Comparison of ENCODE assay signal across 21 cellular contexts in genomic region chr17:17560975-17561374, GRCh38. TPM values are rescaled to one million over a fixed set of nuclear protein-coding genes. Genes with fewer than 3 reads are reported as not detected.
DNase-seq lines count a peak whose midpoint lies in the region; ATAC-seq and TF ChIP-seq lines count a peak whose summit lies in the region.
"Had no signal": no experiment of that assay in that cellular context is flagged by ENCODE, and none has a peak within 500 bp of the region (broad histone marks: within the 10 kb centered on the region; RNA-seq: fewer than 3 reads in every experiment).

No MANE protein-coding gene starts in this region.

- H3K79me1 ChIP-seq in neuronal stem cell (ENCODE audit: low read depth, low read length) = no peaks in the 10 kb centered on the region

- H3K4me3 ChIP-seq in neuronal stem cell (ENCODE audit: low read length in 2 of 2) (no peak overlapping the region), suprapubic skin (no peak overlapping the region)
- H3K4me3 ChIP-seq: PC-9, tibial nerve had no signal

- peak overlapping the region; percentile 89 for H3K27ac ChIP-seq in VCaP
- no peak overlapping the region for H3K27ac ChIP-seq in neuronal stem cell (replicated peaks; ENCODE audit: low read length)
- H3K27ac ChIP-seq in suprapubic skin = peak overlapping the region; percentile 76
- H3K27ac ChIP-seq: PC-9, tibial nerve, WERI-Rb-1 had no signal

- DNase-seq in neuronal stem cell (ENCODE audit: low spot score) (no peak), suprapubic skin (ENCODE audit: low spot score in 2 of 2) (no peak), NK-92 (lab: John Stamatoyannopoulos, UW; ENCODE audit: unreplicated experiment) (no peak), endothelial cell (ENCODE audit: low spot score) (no peak)
- DNase-seq: activated CD4-positive, alpha-beta T cell treated with anti-CD3 and anti-CD28 coated beads, Interleukin-2, amount 50 U/mL, for 48 hours; activated naive CD4-positive, alpha-beta T cell; activated T-cell treated with anti-CD3 and anti-CD28 coated beads for 4 hours; amniotic stem cell; cerebellar nuclear complex; effector memory CD8-positive, alpha-beta T cell; naive thymus-derived CD8-positive, alpha-beta T cell; NCI-H2171 treated with DMSO at 0.1 percent for 48 hours; PC-9; T-helper 2 cell; WERI-Rb-1 had no signal

- no peak overlapping the region for H4K91ac ChIP-seq in neuronal stem cell (ENCODE audit: low read depth, low read length, poor library complexity)

- peaks cover 4% of the 10 kb centered on the region for H3K27me3 Mint-ChIP-seq in endothelial cell (ENCODE audit: unreplicated experiment)
- H3K27me3 Mint-ChIP-seq: effector memory CD8-positive, alpha-beta T cell; memory B cell; naive thymus-derived CD8-positive, alpha-beta T cell; progenitor cell of endocrine pancreas had no signal

- peak overlapping the region; percentile 63 for H2BK12ac ChIP-seq in neuronal stem cell (ENCODE audit: low read length)

- no peak overlapping the region for H3K4me3 Mint-ChIP-seq in endothelial cell (ENCODE audit: unreplicated experiment)
- H3K4me3 Mint-ChIP-seq: effector memory CD8-positive, alpha-beta T cell; memory B cell; naive thymus-derived CD8-positive, alpha-beta T cell had no signal

- no peaks in the 10 kb centered on the region for H3K9me3 Mint-ChIP-seq in endothelial cell (ENCODE audit: unreplicated experiment)
- H3K9me3 Mint-ChIP-seq: effector memory CD8-positive, alpha-beta T cell; memory B cell; naive thymus-derived CD8-positive, alpha-beta T cell had no signal

- H2BK15ac ChIP-seq in neuronal stem cell (ENCODE audit: low read length) = peak overlapping the region; percentile 34

- H3K14ac ChIP-seq in neuronal stem cell (ENCODE audit: low read length) = no peak overlapping the region

- ATAC-seq in esophagus mucosa (peak; percentile 54), HG03280 (IDR thresholded peaks at IDR 0.05; ENCODE audit: unreplicated experiment) (no peak)
- ATAC-seq: effector memory CD8-positive, alpha-beta T cell; naive thymus-derived CD8-positive, alpha-beta T cell had no signal

- H3K4me2 ChIP-seq in neuronal stem cell (ENCODE audit: insufficient read depth, low read length, poor library complexity, severe bottlenecking) = no peak overlapping the region
- H3K4me2 ChIP-seq: PC-9 had no signal

- no peaks in the 10 kb centered on the region for H3K9me3 ChIP-seq in neuronal stem cell (replicated peaks in 1 of 2; ENCODE audit: control insufficient read depth in 2 of 2, insufficient read depth in 1 of 2, low read depth in 1 of 2, low read length in 2 of 2)
- H3K9me3 ChIP-seq in suprapubic skin = no peaks in the 10 kb centered on the region
- H3K9me3 ChIP-seq: tibial nerve had no signal

- H3K23ac ChIP-seq in neuronal stem cell (ENCODE audit: low read depth, low read length, poor library complexity) = peak overlapping the region; percentile 40

- no peak overlapping the region for H2AFZ ChIP-seq in neuronal stem cell (ENCODE audit: low read length)
- H2AFZ ChIP-seq: PC-9 had no signal

- H3K18ac ChIP-seq in neuronal stem cell (ENCODE audit: low read length) = peak overlapping the region; percentile 13

- no peak overlapping the region for H3K4ac ChIP-seq in neuronal stem cell (ENCODE audit: low read length)

- no peak overlapping the region for H3K27ac Mint-ChIP-seq in endothelial cell (ENCODE audit: unreplicated experiment)
- H3K27ac Mint-ChIP-seq: memory B cell, progenitor cell of endocrine pancreas had no signal

- H4K8ac ChIP-seq in neuronal stem cell (ENCODE audit: low read depth, low read length) = no peak overlapping the region

- no peak overlapping the region for H2BK120ac ChIP-seq in neuronal stem cell (ENCODE audit: low read depth, low read length)

- peak overlapping the region; percentile 18 for H2BK5ac ChIP-seq in neuronal stem cell (ENCODE audit: low read length)

- no peaks in the 10 kb centered on the region for H3K36me3 ChIP-seq in neuronal stem cell (replicated peaks in 1 of 2; ENCODE audit: control insufficient read depth in 2 of 2, insufficient read depth in 2 of 2, low read length in 2 of 2)
- no peaks in the 10 kb centered on the region for H3K36me3 ChIP-seq in suprapubic skin
- H3K36me3 ChIP-seq: tibial nerve, WERI-Rb-1 had no signal

- H3K4me1 ChIP-seq in neuronal stem cell (ENCODE audit: control insufficient read depth in 2 of 2, insufficient read depth in 1 of 2, low read depth in 1 of 2, low read length in 2 of 2) = peaks cover 2 to 13% of the 10 kb centered on the region in 2 donors
- peaks cover 31% of the 10 kb centered on the region for H3K4me1 ChIP-seq in suprapubic skin

- H2AK5ac ChIP-seq in neuronal stem cell (ENCODE audit: low read depth, low read length) = no peak overlapping the region

- no peaks in the 10 kb centered on the region for H3K27me3 ChIP-seq in neuronal stem cell (ENCODE audit: control insufficient read depth in 3 of 3, insufficient read depth in 3 of 3, low read depth in 1 of 3, low read length in 3 of 3)
- H3K27me3 ChIP-seq in suprapubic skin = no peaks in the 10 kb centered on the region
- H3K27me3 ChIP-seq: tibial nerve had no signal

- H3K9ac ChIP-seq in neuronal stem cell (ENCODE audit: low read depth, low read length, poor library complexity) = no peak overlapping the region

- TF ChIP-seq EP300 in suprapubic skin (IDR thresholded peaks at IDR 0.05) = no peak

- H3K4me1 Mint-ChIP-seq in endothelial cell (ENCODE audit: unreplicated experiment) = no peaks in the 10 kb centered on the region

- H3K36me3 Mint-ChIP-seq in endothelial cell (ENCODE audit: low read depth, unreplicated experiment) = no peaks in the 10 kb centered on the region
- H3K36me3 Mint-ChIP-seq: memory B cell had no signal

- TF ChIP-seq CTCF in VCaP (conservative IDR thresholded peaks at IDR 0.05) (no peak), suprapubic skin (IDR thresholded peaks at IDR 0.05) (no peak), endothelial cell (IDR thresholded peaks at IDR 0.05; ENCODE audit: unreplicated experiment) (no peak)

- WGBS in neuronal stem cell (ENCODE audit: extremely low coverage in 2 of 2, insufficient read length in 2 of 2, insufficient replicate concordance in 1 of 2), 2 donors = no CpG with 5 or more reads among the region's 10 CpGs
- WGBS in suprapubic skin = 94% methylated on average over 9 of the region's 10 CpGs

- TF ChIP-seq POLR2A in suprapubic skin (IDR thresholded peaks at IDR 0.05) = no peak

RNA-seq across cellular contexts. Expression of gene PEMT, which starts 30.5 kb away (rescaled TPM):
- 29.5 TPM for total RNA-seq in esophagus mucosa
- polyA plus RNA-seq in neuronal stem cell (2013, experiment 1 of 2) = 42.5 TPM
- polyA plus RNA-seq in neuronal stem cell (2013, experiment 2 of 2) = 39.1 TPM
- total RNA-seq in suprapubic skin = 10 to 100 TPM; 25.7 to 60.6 (median 50.0) TPM
- 29.7 TPM for total RNA-seq in endothelial cell (ENCODE audit: unreplicated experiment)
